Comparison of ENCODE assay signal across 22 cellular contexts in genomic region chr1:51381964-51382363, GRCh38. TPM values are rescaled to one million over a fixed set of nuclear protein-coding genes. Genes with fewer than 3 reads are reported as not detected.
DNase-seq lines count a peak whose midpoint lies in the region; ATAC-seq, FAIRE-seq and TF ChIP-seq lines count a peak whose summit lies in the region.
"Had no signal": no experiment of that assay in that cellular context is flagged by ENCODE, and none has a peak within 500 bp of the region (broad histone marks: within the 10 kb centered on the region; RNA-seq: fewer than 3 reads in every experiment).

No MANE protein-coding gene starts in this region.

- H3K9me3 ChIP-seq in SJCRH30 (replicated peaks) = peaks cover 6% of the 10 kb centered on the region; the same call in 1 of the 2 replicates
- H3K9me3 ChIP-seq: Caco-2 had no signal

- no peaks in the 10 kb centered on the region for H3K27me3 ChIP-seq in SJCRH30

- no peak for TF ChIP-seq CTCF in osteocyte (IDR thresholded peaks at IDR 0.05)

- DNase-seq in activated CD4-positive, alpha-beta memory T cell treated with anti-CD3 and anti-CD28 coated beads for 36 hours = no peak
- DNase-seq in activated CD4-positive, alpha-beta memory T cell treated with anti-CD3 and anti-CD28 coated beads, Interleukin-2, amount 10 ng/mL, durations not matched to agents 7 days and 5 days = no peak
- DNase-seq in osteocyte (ENCODE audit: extremely low spot score, unreplicated experiment) (no peak), NCI-H187 treated with DMSO at 0.1 percent for 48 hours (lab: John Stamatoyannopoulos, UW) (no peak), SJCRH30 (no peak), 8988T (no peak)
- DNase-seq: AML-193; Caco-2; CD4-positive, alpha-beta T cell; HCEC 1CT had no signal

- H3K36me3 ChIP-seq in SJCRH30 = peaks cover 35% of the 10 kb centered on the region

- no peak overlapping the region for H3K27ac ChIP-seq in SJCRH30
- H3K27ac ChIP-seq: A549, C4-2B, HL-60 had no signal

- no peaks in the 10 kb centered on the region for H3K27me3 Mint-ChIP-seq in activated CD4-positive, alpha-beta memory T cell treated with anti-CD3 and anti-CD28 coated beads for 36 hours
- H3K27me3 Mint-ChIP-seq in activated CD4-positive, alpha-beta memory T cell treated with anti-CD3 and anti-CD28 coated beads, Interleukin-2, amount 10 ng/mL, durations not matched to agents 7 days and 5 days = no peaks in the 10 kb centered on the region
- H3K27me3 Mint-ChIP-seq in activated T-helper 17 cell treated with anti-CD3 and anti-CD28 coated beads, Interleukin-2, amount 50 U/mL, for 72 hours = no peaks in the 10 kb centered on the region
- H3K27me3 Mint-ChIP-seq in osteocyte (ENCODE audit: unreplicated experiment) = no peaks in the 10 kb centered on the region
- H3K27me3 Mint-ChIP-seq: CD4-positive, alpha-beta T cell had no signal

- peaks cover 16% of the 10 kb centered on the region for H3K9me3 Mint-ChIP-seq in activated CD4-positive, alpha-beta memory T cell treated with anti-CD3 and anti-CD28 coated beads for 36 hours
- peaks cover 17% of the 10 kb centered on the region for H3K9me3 Mint-ChIP-seq in activated CD4-positive, alpha-beta memory T cell treated with anti-CD3 and anti-CD28 coated beads, Interleukin-2, amount 10 ng/mL, durations not matched to agents 7 days and 5 days
- no peaks in the 10 kb centered on the region for H3K9me3 Mint-ChIP-seq in activated T-helper 17 cell treated with anti-CD3 and anti-CD28 coated beads, Interleukin-2, amount 50 U/mL, for 72 hours
- peaks cover 34% of the 10 kb centered on the region for H3K9me3 Mint-ChIP-seq in osteocyte (ENCODE audit: unreplicated experiment)

- CTCF ChIA-PET in activated CD4-positive, alpha-beta memory T cell treated with anti-CD3 and anti-CD28 coated beads for 36 hours (lab: Charles Lee) = no interaction called here
- CTCF ChIA-PET in activated CD4-positive, alpha-beta memory T cell treated with anti-CD3 and anti-CD28 coated beads, Interleukin-2, amount 10 ng/mL, durations not matched to agents 7 days and 5 days (lab: Charles Lee) = no interaction called here

- no peaks in the 10 kb centered on the region for H3K4me1 ChIP-seq in SJCRH30
- H3K4me1 ChIP-seq: A549, Caco-2 had no signal

- H3K27ac Mint-ChIP-seq in activated CD4-positive, alpha-beta memory T cell treated with anti-CD3 and anti-CD28 coated beads for 36 hours = peak overlapping the region; percentile 62
- H3K27ac Mint-ChIP-seq in activated CD4-positive, alpha-beta memory T cell treated with anti-CD3 and anti-CD28 coated beads, Interleukin-2, amount 10 ng/mL, durations not matched to agents 7 days and 5 days = no peak overlapping the region
- peak overlapping the region; percentile 17 for H3K27ac Mint-ChIP-seq in activated T-helper 17 cell treated with anti-CD3 and anti-CD28 coated beads, Interleukin-2, amount 50 U/mL, for 72 hours
- H3K27ac Mint-ChIP-seq in osteocyte (ENCODE audit: unreplicated experiment) = peak overlapping the region; percentile 68
- H3K27ac Mint-ChIP-seq: CD4-positive, alpha-beta T cell; GM23338 had no signal

- peak; percentile 42 for ATAC-seq in activated T-helper 17 cell treated with anti-CD3 and anti-CD28 coated beads, Interleukin-2, amount 50 U/mL, for 72 hours (replicated peaks)
- ATAC-seq: A549, GM23338 had no signal

- H3K4me3 ChIP-seq in SJCRH30 = no peak overlapping the region
- H3K4me3 ChIP-seq: A549, GM23338 had no signal

- no peak overlapping the region for H3K4me3 Mint-ChIP-seq in activated CD4-positive, alpha-beta memory T cell treated with anti-CD3 and anti-CD28 coated beads for 36 hours
- no peak overlapping the region for H3K4me3 Mint-ChIP-seq in activated CD4-positive, alpha-beta memory T cell treated with anti-CD3 and anti-CD28 coated beads, Interleukin-2, amount 10 ng/mL, durations not matched to agents 7 days and 5 days
- no peak overlapping the region for H3K4me3 Mint-ChIP-seq in activated T-helper 17 cell treated with anti-CD3 and anti-CD28 coated beads, Interleukin-2, amount 50 U/mL, for 72 hours
- no peak overlapping the region for H3K4me3 Mint-ChIP-seq in osteocyte (ENCODE audit: unreplicated experiment)
- H3K4me3 Mint-ChIP-seq: CD4-positive, alpha-beta T cell; GM23338 had no signal

- peak; percentile 3 for FAIRE-seq in A204.1 (lab: Jason Lieb, UNC)
- FAIRE-seq: A549, D721Med, G401.6, GM12891, GM19239, H54 had no signal

- H3K36me3 Mint-ChIP-seq in activated CD4-positive, alpha-beta memory T cell treated with anti-CD3 and anti-CD28 coated beads for 36 hours = peaks cover 51% of the 10 kb centered on the region
- H3K36me3 Mint-ChIP-seq in activated CD4-positive, alpha-beta memory T cell treated with anti-CD3 and anti-CD28 coated beads, Interleukin-2, amount 10 ng/mL, durations not matched to agents 7 days and 5 days (ENCODE audit: low read depth) = peaks cover 74% of the 10 kb centered on the region
- H3K36me3 Mint-ChIP-seq in activated T-helper 17 cell treated with anti-CD3 and anti-CD28 coated beads, Interleukin-2, amount 50 U/mL, for 72 hours (ENCODE audit: low read depth) = peaks cover 100% of the 10 kb centered on the region
- peaks cover 59% of the 10 kb centered on the region for H3K36me3 Mint-ChIP-seq in osteocyte (ENCODE audit: unreplicated experiment)

- POLR2A ChIA-PET in activated CD4-positive, alpha-beta memory T cell treated with anti-CD3 and anti-CD28 coated beads for 36 hours (lab: Charles Lee) = no interaction called here
- POLR2A ChIA-PET in activated CD4-positive, alpha-beta memory T cell treated with anti-CD3 and anti-CD28 coated beads, Interleukin-2, amount 10 ng/mL, durations not matched to agents 7 days and 5 days (lab: Charles Lee) = no interaction called here

- peaks cover 7% of the 10 kb centered on the region for H3K4me1 Mint-ChIP-seq in activated CD4-positive, alpha-beta memory T cell treated with anti-CD3 and anti-CD28 coated beads for 36 hours (ENCODE audit: low read depth)
- no peaks in the 10 kb centered on the region for H3K4me1 Mint-ChIP-seq in activated CD4-positive, alpha-beta memory T cell treated with anti-CD3 and anti-CD28 coated beads, Interleukin-2, amount 10 ng/mL, durations not matched to agents 7 days and 5 days
- peaks cover 9% of the 10 kb centered on the region for H3K4me1 Mint-ChIP-seq in activated T-helper 17 cell treated with anti-CD3 and anti-CD28 coated beads, Interleukin-2, amount 50 U/mL, for 72 hours
- H3K4me1 Mint-ChIP-seq in osteocyte (ENCODE audit: unreplicated experiment) = peaks cover 5% of the 10 kb centered on the region
- H3K4me1 Mint-ChIP-seq: GM23338 had no signal

- intact Hi-C loops in activated CD4-positive, alpha-beta memory T cell treated with anti-CD3 and anti-CD28 coated beads for 36 hours (cut with micrococcal nuclease) = no loop called here

RNA-seq across cellular contexts. Expression of gene TTC39A, which starts 51.6 kb away (rescaled TPM):
- under 1 TPM in 1 of 2 experiments, not detected in 1; 0.19 TPM for total RNA-seq in activated CD4-positive, alpha-beta memory T cell treated with anti-CD3 and anti-CD28 coated beads for 36 hours
- total RNA-seq in activated CD4-positive, alpha-beta memory T cell treated with anti-CD3 and anti-CD28 coated beads, Interleukin-2, amount 10 ng/mL, durations not matched to agents 7 days and 5 days = not detected
- total RNA-seq in activated T-helper 17 cell treated with anti-CD3 and anti-CD28 coated beads, Interleukin-2, amount 50 U/mL, for 72 hours = under 1 TPM in 1 of 2 donors, not detected in 1; 0.74 TPM
- 0.73 and 1.3 TPM in 2 replicates for total RNA-seq in osteocyte
- 0.14 and 0.73 TPM in 2 replicates for total RNA-seq in SJCRH30 (2014; rRNA removed; shearing (Covaris generic))
- total RNA-seq: CD4-positive, alpha-beta T cell; HT1080 had no signal
